22 cellular contexts compared by ENCODE assay signal in genomic region chr12:113887906-113888305, GRCh38.
"Had no signal": no experiment of that assay in that cellular context is flagged by ENCODE, and none has a peak within 500 bp of the region (broad histone marks: within the 10 kb centered on the region; RNA-seq: fewer than 3 reads in every experiment).

No MANE protein-coding gene starts in this region.

- H3K9me3 Mint-ChIP-seq: T-cell had no signal

- H3K4me3 ChIP-seq: MG63, SJSA1, SK-N-MC had no signal

- DNase-seq: IMR-90, Karpas-422, KG1, MG63, NCI-H1092, NCI-H1105 treated with DMSO at 0.1 percent for 48 hours, NCI-H1417 treated with DMSO at 0.1 percent for 48 hours, NCI-H1694, NCI-H187 treated with DMSO at 0.1 percent for 48 hours, NCI-H2029 treated with DMSO at 0.1 percent for 48 hours, NCI-H2227 treated with DMSO at 0.1 percent for 48 hours, NCI-H510A, NCI-H524 treated with DMSO at 0.1 percent for 48 hours, NCI-H82, Right ventricle myocardium superior, RPMI8226, SIG-M5, SW 1271, T-cell had no signal

- H3K27ac Mint-ChIP-seq: T-cell had no signal

- H3K27ac ChIP-seq: SJSA1, SK-N-MC had no signal

- H3K27me3 ChIP-seq: MG63, SJSA1 had no signal

- H3K36me3 ChIP-seq: MG63 had no signal

- H3K27me3 Mint-ChIP-seq: T-cell had no signal

- ATAC-seq: T-cell had no signal

- H3K9me3 ChIP-seq: MG63, SJSA1 had no signal

- FAIRE-seq: RCC 7860 had no signal

- H3K4me3 Mint-ChIP-seq: T-cell had no signal
